In the genomic region with DNA sequence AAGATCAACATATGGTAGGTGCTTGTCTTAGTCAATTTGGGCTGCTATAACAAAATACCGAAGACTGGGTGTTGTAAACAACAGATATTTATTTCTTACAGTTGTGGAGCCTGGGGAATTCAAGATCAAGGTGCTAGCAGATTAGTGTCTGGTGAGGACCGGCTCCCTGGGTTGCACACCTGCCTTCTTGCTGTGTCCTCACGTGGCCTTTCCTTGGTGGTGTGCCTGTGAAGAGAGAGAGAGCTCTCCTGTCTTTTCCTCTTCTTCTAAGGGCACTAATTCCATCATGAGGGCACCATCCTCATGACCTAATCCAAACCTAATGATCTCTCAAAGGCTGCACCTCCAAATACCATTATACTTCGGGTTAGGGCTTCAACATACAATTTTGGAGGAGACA, we compare ENCODE assay signal across 1 cellular context.
A peak's percentile ranks its signal among the peaks of the same experiment; 100 is the strongest.
TF ChIP-seq lines count a peak whose summit lies in the region.

No MANE protein-coding gene starts in this region.

TF ChIP-seq in K562, 482 proteins besides CTCF, POLR2A, EP300 and RAD21 (continued from another document):
- TF ChIP-seq TAL1 (IDR thresholded peaks at IDR 0.05) (peak; percentile 34), LARP7 (IDR thresholded peaks at IDR 0.05) (no peak), DDX20 (tag; IDR thresholded peaks at IDR 0.05; ENCODE audit: low read depth) (no peak), NR4A1 (CRISPR knock-in tag; IDR thresholded peaks at IDR 0.05) (no peak), NR4A1 (tag; IDR thresholded peaks at IDR 0.05) (no peak), ZNF23 (CRISPR knock-in tag; IDR thresholded peaks at IDR 0.05) (no peak), SNRNP70 (optimal IDR thresholded peaks at IDR 0.05; ENCODE audit: low read depth, low read length) (no peak), MTA2 (IDR thresholded peaks at IDR 0.05; ENCODE audit: low read depth) (no peak), CREM (IDR thresholded peaks at IDR 0.05; ENCODE audit: low read depth) (no peak), CBFA2T3 (IDR thresholded peaks at IDR 0.05) (peak; percentile 32; the same call in 1 of the 2 replicates), ZBTB43 (CRISPR knock-in tag; IDR thresholded peaks at IDR 0.05) (no peak), NCOR1 (IDR thresholded peaks at IDR 0.05) (no peak), CBX3 (IDR thresholded peaks at IDR 0.05; ENCODE audit: borderline replicate concordance in 1 of 2, low read length in 2 of 2) (no peak), HMGN3 (IDR thresholded peaks at IDR 0.05; ENCODE audit: borderline replicate concordance, extremely low read depth, insufficient read length, low read depth, low read length) (no peak), TSC22D4 (tag; IDR thresholded peaks at IDR 0.05) (no peak), ZNF253 (CRISPR knock-in tag; conservative IDR thresholded peaks at IDR 0.05) (no peak)
- TF ChIP-seq, protein P1, sequence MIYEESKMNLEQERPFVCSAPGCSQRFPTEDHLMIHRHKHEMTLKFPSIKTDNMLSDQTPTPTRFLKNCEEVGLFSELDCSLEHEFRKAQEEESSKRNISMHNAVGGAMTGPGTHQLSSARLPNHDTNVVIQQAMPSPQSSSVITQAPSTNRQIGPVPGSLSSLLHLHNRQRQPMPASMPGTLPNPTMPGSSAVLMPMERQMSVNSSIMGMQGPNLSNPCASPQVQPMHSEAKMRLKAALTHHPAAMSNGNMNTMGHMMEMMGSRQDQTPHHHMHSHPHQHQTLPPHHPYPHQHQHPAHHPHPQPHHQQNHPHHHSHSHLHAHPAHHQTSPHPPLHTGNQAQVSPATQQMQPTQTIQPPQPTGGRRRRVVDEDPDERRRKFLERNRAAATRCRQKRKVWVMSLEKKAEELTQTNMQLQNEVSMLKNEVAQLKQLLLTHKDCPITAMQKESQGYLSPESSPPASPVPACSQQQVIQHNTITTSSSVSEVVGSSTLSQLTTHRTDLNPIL (CRISPR knock-in tag; IDR thresholded peaks at IDR 0.05), result no peak
